ENCODE assay signal across 1 cellular context in the genomic region with DNA sequence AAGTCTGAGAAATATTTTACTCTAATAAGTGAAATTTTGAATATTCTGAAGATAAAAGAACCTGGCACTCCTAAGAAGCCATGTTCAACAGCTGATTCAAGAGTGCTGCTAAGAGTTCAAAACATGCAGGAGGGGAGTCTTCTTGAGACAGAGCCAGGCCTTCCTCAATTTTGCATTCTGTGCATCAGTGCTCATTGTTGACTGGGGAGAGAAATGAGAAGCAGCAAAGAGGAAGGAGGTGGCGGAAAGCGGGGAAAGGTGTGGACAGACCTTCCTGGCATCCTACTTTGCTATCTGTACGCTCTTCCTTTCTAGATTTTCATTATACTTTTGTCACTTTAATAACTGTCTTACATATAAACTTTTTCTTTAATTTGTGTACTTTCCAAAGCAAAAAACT.
TF ChIP-seq lines count a peak whose summit lies in the region.

No MANE protein-coding gene starts in this region.

TF ChIP-seq in HepG2, 621 proteins besides CTCF, POLR2A, EP300 and RAD21 (continued from another document):
- TF ChIP-seq, protein P1, sequence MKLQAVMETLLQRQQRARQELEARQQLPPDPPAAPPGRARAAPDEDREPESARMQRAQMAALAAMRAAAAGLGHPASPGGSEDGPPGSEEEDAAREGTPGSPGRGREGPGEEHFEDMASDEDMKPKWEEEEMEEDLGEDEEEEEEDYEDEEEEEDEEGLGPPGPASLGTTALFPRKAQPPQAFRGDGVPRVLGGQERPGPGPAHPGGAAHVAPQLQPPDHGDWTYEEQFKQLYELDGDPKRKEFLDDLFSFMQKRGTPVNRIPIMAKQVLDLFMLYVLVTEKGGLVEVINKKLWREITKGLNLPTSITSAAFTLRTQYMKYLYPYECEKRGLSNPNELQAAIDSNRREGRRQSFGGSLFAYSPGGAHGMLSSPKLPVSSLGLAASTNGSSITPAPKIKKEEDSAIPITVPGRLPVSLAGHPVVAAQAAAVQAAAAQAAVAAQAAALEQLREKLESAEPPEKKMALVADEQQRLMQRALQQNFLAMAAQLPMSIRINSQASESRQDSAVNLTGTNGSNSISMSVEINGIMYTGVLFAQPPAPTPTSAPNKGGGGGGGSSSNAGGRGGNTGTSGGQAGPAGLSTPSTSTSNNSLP (IDR thresholded peaks at IDR 0.05; ENCODE audit: low read depth, low read length) = no peak
- TF ChIP-seq POLR2G (IDR thresholded peaks at IDR 0.05; ENCODE audit: low read depth, low read length) = no peak
- TF ChIP-seq, protein P2, sequence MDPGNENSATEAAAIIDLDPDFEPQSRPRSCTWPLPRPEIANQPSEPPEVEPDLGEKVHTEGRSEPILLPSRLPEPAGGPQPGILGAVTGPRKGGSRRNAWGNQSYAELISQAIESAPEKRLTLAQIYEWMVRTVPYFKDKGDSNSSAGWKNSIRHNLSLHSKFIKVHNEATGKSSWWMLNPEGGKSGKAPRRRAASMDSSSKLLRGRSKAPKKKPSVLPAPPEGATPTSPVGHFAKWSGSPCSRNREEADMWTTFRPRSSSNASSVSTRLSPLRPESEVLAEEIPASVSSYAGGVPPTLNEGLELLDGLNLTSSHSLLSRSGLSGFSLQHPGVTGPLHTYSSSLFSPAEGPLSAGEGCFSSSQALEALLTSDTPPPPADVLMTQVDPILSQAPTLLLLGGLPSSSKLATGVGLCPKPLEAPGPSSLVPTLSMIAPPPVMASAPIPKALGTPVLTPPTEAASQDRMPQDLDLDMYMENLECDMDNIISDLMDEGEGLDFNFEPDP (CRISPR knock-in tag; conservative IDR thresholded peaks at IDR 0.05) = no peak
